ENCODE assay signal across 9 cellular contexts in the genomic region with DNA sequence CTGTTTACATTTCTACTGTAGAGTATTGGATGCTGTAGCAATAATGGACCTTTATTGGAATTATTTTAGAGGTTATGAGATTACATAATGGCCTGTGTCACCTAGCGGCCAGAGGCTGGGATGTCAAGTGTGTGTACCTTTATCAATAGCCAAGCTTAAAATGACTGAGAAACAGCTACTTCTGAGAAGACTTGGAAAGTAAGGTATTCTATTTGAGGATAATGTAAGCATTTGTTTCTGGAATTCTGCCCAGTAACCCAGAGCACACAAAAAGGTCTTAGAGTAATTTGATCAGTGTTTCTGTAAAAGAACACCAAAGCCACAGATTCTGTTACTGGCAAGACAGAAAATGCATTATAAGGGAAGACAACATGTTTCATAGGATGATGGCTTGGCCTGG.
DNase-seq lines count a peak whose midpoint lies in the region; ATAC-seq and TF ChIP-seq lines count a peak whose summit lies in the region.
"Had no signal": no experiment of that assay in that cellular context is flagged by ENCODE, and none has a peak within 500 bp of the region (broad histone marks: within the 10 kb centered on the region; RNA-seq: fewer than 3 reads in every experiment).

No MANE protein-coding gene starts in this region.

- TF ChIP-seq CTCF in chondrocyte (IDR thresholded peaks at IDR 0.05) (peak; percentile 54), upper lobe of right lung (IDR thresholded peaks at IDR 0.05) (no peak), esophagus squamous epithelium (IDR thresholded peaks at IDR 0.05) (no peak)

- TF ChIP-seq POLR2A in esophagus squamous epithelium (IDR thresholded peaks at IDR 0.05): no peak

- H3K9me3 ChIP-seq in upper lobe of right lung: no peaks in the 10 kb centered on the region
- no peaks in the 10 kb centered on the region for H3K9me3 ChIP-seq in esophagus squamous epithelium

- intact Hi-C loops in upper lobe of right lung (cut with DNase I) (no loop called here), esophagus squamous epithelium (cut with DNase I) (no loop called here)

- no peaks in the 10 kb centered on the region for H3K27me3 ChIP-seq in upper lobe of right lung
- no peaks in the 10 kb centered on the region for H3K27me3 ChIP-seq in esophagus squamous epithelium

- H3K36me3 Mint-ChIP-seq in chondrocyte (ENCODE audit: low read depth): peaks cover 3% of the 10 kb centered on the region

- ATAC-seq in GM18868 (IDR thresholded peaks at IDR 0.05; ENCODE audit: unreplicated experiment): peak; percentile 50
- ATAC-seq in upper lobe of right lung: no peak

- H3K4me3 ChIP-seq in skeletal muscle cell (ENCODE audit: low read depth, low read length): no peak overlapping the region
- H3K4me3 ChIP-seq in upper lobe of right lung: no peak overlapping the region
- H3K4me3 ChIP-seq in esophagus squamous epithelium: no peak overlapping the region
- H3K4me3 ChIP-seq: lung had no signal

- no peaks in the 10 kb centered on the region for H3K27me3 Mint-ChIP-seq in chondrocyte (ENCODE audit: low read depth)

- H3K4me3 Mint-ChIP-seq in chondrocyte (ENCODE audit: unreplicated experiment): no peak overlapping the region

- H3K27ac Mint-ChIP-seq in chondrocyte (ENCODE audit: unreplicated experiment): no peak overlapping the region

- H3K9me3 Mint-ChIP-seq in chondrocyte (ENCODE audit: low read depth): peaks cover 4% of the 10 kb centered on the region

- peak; percentile 44 for DNase-seq in NCI-H2171 (lab: John Stamatoyannopoulos, UW)
- DNase-seq in chondrocyte (ENCODE audit: low spot score): no peak
- DNase-seq in skeletal muscle cell (ENCODE audit: low read depth): peak; percentile 77
- DNase-seq in upper lobe of right lung: no peak
- DNase-seq in esophagus squamous epithelium (lab: John Stamatoyannopoulos, UW): no peak
- no peak for DNase-seq in T-helper 2 cell
- DNase-seq: NCI-H226 had no signal

- WGBS in esophagus squamous epithelium, 2 donors: 25 to 50% methylated on average over 1 of the region's 1 CpG

- H3K27ac ChIP-seq in upper lobe of right lung (no peak overlapping the region), esophagus squamous epithelium (no peak overlapping the region)

- H3K36me3 ChIP-seq in upper lobe of right lung (no peaks in the 10 kb centered on the region), esophagus squamous epithelium (no peaks in the 10 kb centered on the region)

- peaks cover 44% of the 10 kb centered on the region for H3K4me1 Mint-ChIP-seq in chondrocyte (ENCODE audit: low read depth)

- H3K4me1 ChIP-seq in upper lobe of right lung: no peaks in the 10 kb centered on the region
- no peaks in the 10 kb centered on the region for H3K4me1 ChIP-seq in esophagus squamous epithelium

Comparison
In these comparisons a context has a peak if more than half of its experiments do, and no peak if none do; other contexts are left out.
1. DNase-seq: peak in NCI-H2171 (single experiment) and skeletal muscle cell (single experiment); none in chondrocyte (single experiment), upper lobe of right lung (single experiment), esophagus squamous epithelium (single experiment) and T-helper 2 cell (0 of 5).